Comparison of ENCODE assay signal across 26 cellular contexts in genomic region chr1:166848193-166848592, GRCh38. TPM values are rescaled to one million over a fixed set of nuclear protein-coding genes. Genes with fewer than 3 reads are reported as not detected.
DNase-seq lines count a peak whose midpoint lies in the region; ATAC-seq, FAIRE-seq and TF ChIP-seq lines count a peak whose summit lies in the region.
"Had no signal": no experiment of that assay in that cellular context is flagged by ENCODE, and none has a peak within 500 bp of the region (broad histone marks: within the 10 kb centered on the region; RNA-seq: fewer than 3 reads in every experiment).

No MANE protein-coding gene starts in this region.

- H3K4me1 Mint-ChIP-seq in activated CD8-positive, alpha-beta memory T cell treated with anti-CD3 and anti-CD28 coated beads, Interleukin-2, amount 10 ng/mL, durations not matched to agents 7 days and 5 days = peaks cover 59% of the 10 kb centered on the region
- H3K4me1 Mint-ChIP-seq in activated naive CD8-positive, alpha-beta T cell (ENCODE audit: low read depth) = peaks cover 64% of the 10 kb centered on the region

- H3K27ac Mint-ChIP-seq in activated CD8-positive, alpha-beta memory T cell treated with anti-CD3 and anti-CD28 coated beads, Interleukin-2, amount 10 ng/mL, durations not matched to agents 7 days and 5 days = peak overlapping the region; percentile 37
- H3K27ac Mint-ChIP-seq in activated naive CD8-positive, alpha-beta T cell = peak overlapping the region; percentile 51
- H3K27ac Mint-ChIP-seq: GM23338, IgD-negative memory B cell had no signal

- H3K4me3 Mint-ChIP-seq in activated CD8-positive, alpha-beta memory T cell treated with anti-CD3 and anti-CD28 coated beads, Interleukin-2, amount 10 ng/mL, durations not matched to agents 7 days and 5 days = no peak overlapping the region
- H3K4me3 Mint-ChIP-seq in activated naive CD8-positive, alpha-beta T cell = no peak overlapping the region
- H3K4me3 Mint-ChIP-seq: CD8-positive, alpha-beta memory T cell; GM23338; IgD-negative memory B cell had no signal

- TF ChIP-seq POLR2A in HepG2 (IDR thresholded peaks at IDR 0.05; ENCODE audit: insufficient read depth in 1 of 2, low read depth in 2 of 2, low read length in 2 of 2) (no peak), right lobe of liver (IDR thresholded peaks at IDR 0.05) (no peak)

- no peak for TF ChIP-seq RAD21 in HepG2 (CRISPR knock-in tag; IDR thresholded peaks at IDR 0.05)

- no peaks in the 10 kb centered on the region for H3K27me3 Mint-ChIP-seq in activated CD8-positive, alpha-beta memory T cell treated with anti-CD3 and anti-CD28 coated beads, Interleukin-2, amount 10 ng/mL, durations not matched to agents 7 days and 5 days
- H3K27me3 Mint-ChIP-seq in activated naive CD8-positive, alpha-beta T cell = no peaks in the 10 kb centered on the region
- H3K27me3 Mint-ChIP-seq: CD8-positive, alpha-beta memory T cell; IgD-negative memory B cell had no signal

- in situ Hi-C loops in HepG2 (cut with HindIII; ENCODE audit: extremely low pct_ligation_motif_present, low pct_unique_long_range_greater_than_20kb) = no loop called here

- H3K4me3 ChIP-seq in HepG2 (replicated peaks in 1 of 3; ENCODE audit: insufficient read depth in 1 of 3, low read depth in 2 of 3, low read length in 3 of 3) (no peak overlapping the region), right lobe of liver (no peak overlapping the region)
- H3K4me3 ChIP-seq: GM23338, HAP-1, Peyer's patch, SJCRH30 had no signal

- H3K36me3 ChIP-seq in HepG2 (replicated peaks in 1 of 2; ENCODE audit: control insufficient read depth in 1 of 2, insufficient read depth in 2 of 2, low read length in 2 of 2) (peaks cover 26 to 99% of the 10 kb centered on the region in 2 experiments), right lobe of liver (peaks cover 0 to 82% (median 35%) of the 10 kb centered on the region in 4 donors)

- no TSS peak for BruUV-seq in HepG2 (replicated peaks; lab: Mats Ljungman, UMichigan)

- H4K20me1 ChIP-seq in HepG2 (ENCODE audit: insufficient read depth, low read length) = peaks cover under 1% of the 10 kb centered on the region; the same call in 1 of the 2 replicates

- no peak overlapping the region for H3K9ac ChIP-seq in HepG2 (ENCODE audit: insufficient read depth, low read depth, low read length)

- TF ChIP-seq CTCF in HepG2 (CRISPR knock-in tag; IDR thresholded peaks at IDR 0.05) (no peak), right lobe of liver (IDR thresholded peaks at IDR 0.05) (no peak)

- no peaks in the 10 kb centered on the region for H3K79me2 ChIP-seq in HepG2 (ENCODE audit: insufficient read depth, low read length)

- H3K9me3 ChIP-seq in HepG2 (ENCODE audit: low read length) (no peaks in the 10 kb centered on the region), right lobe of liver (no peaks in the 10 kb centered on the region)
- H3K9me3 ChIP-seq: HAP-1, Peyer's patch, SJCRH30 had no signal

- CTCF ChIA-PET in activated CD8-positive, alpha-beta memory T cell treated with anti-CD3 and anti-CD28 coated beads, Interleukin-2, amount 10 ng/mL, durations not matched to agents 7 days and 5 days (lab: Charles Lee) = no interaction called here
- CTCF ChIA-PET in HepG2 (lab: Yijun Ruan, JAX; ENCODE audit: low intra/inter-chr PET ratio, low total read pairs) = no interaction called here

- no peaks in the 10 kb centered on the region for H3K4me1 ChIP-seq in HepG2 (ENCODE audit: insufficient read depth, low read length)
- H3K4me1 ChIP-seq in right lobe of liver = no peaks in the 10 kb centered on the region
- H3K4me1 ChIP-seq: HAP-1, SJCRH30 had no signal

- no peak overlapping the region for H2AFZ ChIP-seq in HepG2 (ENCODE audit: low read length)
- H2AFZ ChIP-seq: GM23338 had no signal

- H3K9me3 Mint-ChIP-seq in activated CD8-positive, alpha-beta memory T cell treated with anti-CD3 and anti-CD28 coated beads, Interleukin-2, amount 10 ng/mL, durations not matched to agents 7 days and 5 days (ENCODE audit: low read depth) = no peaks in the 10 kb centered on the region
- no peaks in the 10 kb centered on the region for H3K9me3 Mint-ChIP-seq in activated naive CD8-positive, alpha-beta T cell (ENCODE audit: low read depth)
- H3K9me3 Mint-ChIP-seq: CD8-positive, alpha-beta memory T cell; GM23338; IgD-negative memory B cell had no signal

- H3K27me3 ChIP-seq in HepG2 (ENCODE audit: control insufficient read depth in 1 of 2, insufficient read depth in 2 of 2, low read length in 2 of 2) (no peaks in the 10 kb centered on the region), right lobe of liver (no peaks in the 10 kb centered on the region)
- H3K27me3 ChIP-seq: Peyer's patch, SJCRH30 had no signal

- TF ChIP-seq EP300 in HepG2 (IDR thresholded peaks at IDR 0.05; ENCODE audit: low read depth in 2 of 2, low read length in 2 of 2) (no peak), HepG2 (CRISPR knock-in tag; IDR thresholded peaks at IDR 0.05; ENCODE audit: borderline replicate concordance) (no peak)

- DNase-seq in activated CD8-positive, alpha-beta memory T cell treated with anti-CD3 and anti-CD28 coated beads, Interleukin-2, amount 10 ng/mL, durations not matched to agents 7 days and 5 days = no peak
- DNase-seq in activated CD8-positive, alpha-beta memory T cell treated with anti-CD3 and anti-CD28 coated beads for 24 hours = no peak
- DNase-seq in HepG2 (ENCODE audit: low spot score) = no peak
- DNase-seq in right lobe of liver = no peak
- DNase-seq in NCI-H2196 treated with DMSO at 0.1 percent for 48 hours (lab: John Stamatoyannopoulos, UW; ENCODE audit: unreplicated experiment) = no peak
- DNase-seq in RCC 7860 (ENCODE audit: low spot score) = no peak
- DNase-seq: AML-193; C1 segment of cervical spinal cord; Calu3; CD8-positive, alpha-beta memory T cell; DMS153; Karpas-422; NCI-H1417; NCI-H1694 treated with DMSO at 0.1 percent for 48 hours; NCI-H2081 treated with DMSO at 0.1 percent for 48 hours; NCI-H2171 treated with DMSO at 0.1 percent for 48 hours; NCI-H446; NCI-H526; Peyer's patch; SJCRH30 had no signal

- POLR2A ChIA-PET in HepG2 (lab: Yijun Ruan, JAX) = no interaction called here

- H3K27ac ChIP-seq in HepG2 (ENCODE audit: extremely low read length, insufficient read depth, low read length) (no peak overlapping the region), right lobe of liver (no peak overlapping the region)
- H3K27ac ChIP-seq: Peyer's patch, SJCRH30 had no signal

- no peak overlapping the region for H3K4me2 ChIP-seq in HepG2 (ENCODE audit: low read depth, low read length)
- H3K4me2 ChIP-seq: GM23338 had no signal

- peaks cover 77% of the 10 kb centered on the region for H3K36me3 Mint-ChIP-seq in activated CD8-positive, alpha-beta memory T cell treated with anti-CD3 and anti-CD28 coated beads, Interleukin-2, amount 10 ng/mL, durations not matched to agents 7 days and 5 days
- H3K36me3 Mint-ChIP-seq in activated naive CD8-positive, alpha-beta T cell = peaks cover 6% of the 10 kb centered on the region

- intact Hi-C loops in HepG2 (cut with micrococcal nuclease; ENCODE audit: unreplicated experiment) (no loop called here), right lobe of liver (cut with DNase I) (no loop called here)

- ATAC-seq in activated CD8-positive, alpha-beta memory T cell treated with anti-CD3 and anti-CD28 coated beads, Interleukin-2, amount 10 ng/mL, durations not matched to agents 7 days and 5 days = no peak
- ATAC-seq in HepG2 (no peak), right lobe of liver (no peak), HG02798 (IDR thresholded peaks at IDR 0.05; ENCODE audit: poor library complexity, unreplicated experiment) (no peak)
- ATAC-seq: GM23338 had no signal

- FAIRE-seq in HepG2 (lab: Jason Lieb, UNC) (no peak), RCC 7860 (lab: Jason Lieb, UNC) (no peak)
- FAIRE-seq: GM12891 had no signal

RNA-seq across cellular contexts. Expression of gene POGK, which starts 8.9 kb away (rescaled TPM):
- 10 to 100 TPM; 41.0 to 50.9 TPM for total RNA-seq in activated CD8-positive, alpha-beta memory T cell treated with anti-CD3 and anti-CD28 coated beads, Interleukin-2, amount 10 ng/mL, durations not matched to agents 7 days and 5 days
- total RNA-seq in HepG2 (2016; rRNA removed; fragmentation: Illumina TruSeq; extraction: Trizol) (16.2 and 17.6 TPM in 2 replicates), right lobe of liver (10 to 100 TPM in 5 of 6 experiments, 1 to 10 TPM in 1; 9.0 to 15.7 (median 12.3) TPM)
- total RNA-seq in HepG2 (2016; cell fraction: cytosol; rRNA removed; fragmentation: Illumina TruSeq; extraction: Trizol; ENCODE audit: low read depth) = 2.0 and 2.1 TPM in 2 replicates
- total RNA-seq in HepG2 (2016; cell fraction: insoluble cytoplasmic fraction; rRNA removed; fragmentation: Illumina TruSeq; extraction: Trizol) = 16.4 and 17.5 TPM in 2 replicates
- total RNA-seq in HepG2 (2016; cell fraction: membrane; rRNA removed; fragmentation: Illumina TruSeq; extraction: Trizol) = 8.6 and 8.8 TPM in 2 replicates
- total RNA-seq in HepG2 (2016; cell fraction: nucleus; rRNA removed; fragmentation: Illumina TruSeq; extraction: Trizol) = 15.0 and 17.0 TPM in 2 replicates
- polyA plus RNA-seq in HepG2 (2011; rRNA removed) = 4.8 and 5.3 TPM in 2 replicates
- polyA plus RNA-seq in HepG2 (2011; cell fraction: cytosol; rRNA removed) = 4.7 and 6.4 TPM in 2 replicates
- 12.4 and 14.7 TPM in 2 replicates for polyA plus RNA-seq in HepG2 (2011; cell fraction: nucleus; rRNA removed)
- polyA plus RNA-seq in HepG2 (2012) = 8.0 and 9.8 TPM in 2 replicates
- polyA plus RNA-seq in HepG2 (2016; cell fraction: cytosol; fragmentation: Illumina TruSeq; extraction: Trizol; ENCODE audit: low read depth) = 0.83 and 0.92 TPM in 2 replicates
- polyA plus RNA-seq in HepG2 (2016; cell fraction: insoluble cytoplasmic fraction; fragmentation: Illumina TruSeq; extraction: Trizol; ENCODE audit: low read depth) = 14.9 and 16.0 TPM in 2 replicates
- 5.1 and 5.4 TPM in 2 replicates for polyA plus RNA-seq in HepG2 (2016; cell fraction: membrane; fragmentation: Illumina TruSeq; extraction: Trizol; ENCODE audit: low read depth)
- 20.8 and 21.1 TPM in 2 replicates for polyA plus RNA-seq in HepG2 (2016; cell fraction: nucleus; fragmentation: Illumina TruSeq; extraction: Trizol; ENCODE audit: insufficient read depth, low read depth)
- 9.1 and 37.8 TPM in 2 replicates for polyA minus RNA-seq in HepG2 (2011; rRNA and poly(A)+ RNA removed; ENCODE audit: low replicate concordance)
- 6.7 and 8.7 TPM in 2 replicates for polyA minus RNA-seq in HepG2 (2011; cell fraction: cytosol; rRNA and poly(A)+ RNA removed)
- 28.5 and 30.6 TPM in 2 replicates for polyA minus RNA-seq in HepG2 (2011; cell fraction: nucleus; rRNA and poly(A)+ RNA removed)

RNA-seq across cellular contexts. Expression of gene TADA1, which starts 27.9 kb away (rescaled TPM):
- total RNA-seq in activated CD8-positive, alpha-beta memory T cell treated with anti-CD3 and anti-CD28 coated beads, Interleukin-2, amount 10 ng/mL, durations not matched to agents 7 days and 5 days = 10 to 100 TPM; 18.1 to 18.8 TPM
- 28.3 and 38.1 TPM in 2 replicates for total RNA-seq in HepG2 (2016; rRNA removed; fragmentation: Illumina TruSeq; extraction: Trizol)
- 9.2 and 10.8 TPM in 2 replicates for total RNA-seq in HepG2 (2016; cell fraction: cytosol; rRNA removed; fragmentation: Illumina TruSeq; extraction: Trizol; ENCODE audit: low read depth)
- total RNA-seq in HepG2 (2016; cell fraction: insoluble cytoplasmic fraction; rRNA removed; fragmentation: Illumina TruSeq; extraction: Trizol) = 27.2 and 37.8 TPM in 2 replicates
- total RNA-seq in HepG2 (2016; cell fraction: membrane; rRNA removed; fragmentation: Illumina TruSeq; extraction: Trizol) = 19.5 and 22.1 TPM in 2 replicates
- total RNA-seq in HepG2 (2016; cell fraction: nucleus; rRNA removed; fragmentation: Illumina TruSeq; extraction: Trizol) = 25.7 and 26.6 TPM in 2 replicates
- 21.3 and 29.1 TPM in 2 replicates for polyA plus RNA-seq in HepG2 (2011; rRNA removed)
- polyA plus RNA-seq in HepG2 (2011; cell fraction: cytosol; rRNA removed) = 15.5 and 21.7 TPM in 2 replicates
- polyA plus RNA-seq in HepG2 (2011; cell fraction: nucleus; rRNA removed) = 27.8 and 28.0 TPM in 2 replicates
- polyA plus RNA-seq in HepG2 (2012) = 13.9 and 20.0 TPM in 2 replicates
- polyA plus RNA-seq in HepG2 (2016; cell fraction: cytosol; fragmentation: Illumina TruSeq; extraction: Trizol; ENCODE audit: low read depth) = 2.2 TPM in 2 replicates
- 39.2 and 41.6 TPM in 2 replicates for polyA plus RNA-seq in HepG2 (2016; cell fraction: insoluble cytoplasmic fraction; fragmentation: Illumina TruSeq; extraction: Trizol; ENCODE audit: low read depth)
- polyA plus RNA-seq in HepG2 (2016; cell fraction: membrane; fragmentation: Illumina TruSeq; extraction: Trizol; ENCODE audit: low read depth) = 6.4 and 6.7 TPM in 2 replicates
- 40.2 and 43.1 TPM in 2 replicates for polyA plus RNA-seq in HepG2 (2016; cell fraction: nucleus; fragmentation: Illumina TruSeq; extraction: Trizol; ENCODE audit: insufficient read depth, low read depth)
- 14.9 and 18.3 TPM in 2 replicates for polyA minus RNA-seq in HepG2 (2011; rRNA and poly(A)+ RNA removed; ENCODE audit: low replicate concordance)
- polyA minus RNA-seq in HepG2 (2011; cell fraction: cytosol; rRNA and poly(A)+ RNA removed) = 12.7 and 15.2 TPM in 2 replicates
- 22.0 and 27.1 TPM in 2 replicates for polyA minus RNA-seq in HepG2 (2011; cell fraction: nucleus; rRNA and poly(A)+ RNA removed)
- total RNA-seq in right lobe of liver = 10 to 100 TPM in 4 of 6 experiments, 1 to 10 TPM in 2; 7.3 to 16.7 (median 11.4) TPM
